In the genomic region with DNA sequence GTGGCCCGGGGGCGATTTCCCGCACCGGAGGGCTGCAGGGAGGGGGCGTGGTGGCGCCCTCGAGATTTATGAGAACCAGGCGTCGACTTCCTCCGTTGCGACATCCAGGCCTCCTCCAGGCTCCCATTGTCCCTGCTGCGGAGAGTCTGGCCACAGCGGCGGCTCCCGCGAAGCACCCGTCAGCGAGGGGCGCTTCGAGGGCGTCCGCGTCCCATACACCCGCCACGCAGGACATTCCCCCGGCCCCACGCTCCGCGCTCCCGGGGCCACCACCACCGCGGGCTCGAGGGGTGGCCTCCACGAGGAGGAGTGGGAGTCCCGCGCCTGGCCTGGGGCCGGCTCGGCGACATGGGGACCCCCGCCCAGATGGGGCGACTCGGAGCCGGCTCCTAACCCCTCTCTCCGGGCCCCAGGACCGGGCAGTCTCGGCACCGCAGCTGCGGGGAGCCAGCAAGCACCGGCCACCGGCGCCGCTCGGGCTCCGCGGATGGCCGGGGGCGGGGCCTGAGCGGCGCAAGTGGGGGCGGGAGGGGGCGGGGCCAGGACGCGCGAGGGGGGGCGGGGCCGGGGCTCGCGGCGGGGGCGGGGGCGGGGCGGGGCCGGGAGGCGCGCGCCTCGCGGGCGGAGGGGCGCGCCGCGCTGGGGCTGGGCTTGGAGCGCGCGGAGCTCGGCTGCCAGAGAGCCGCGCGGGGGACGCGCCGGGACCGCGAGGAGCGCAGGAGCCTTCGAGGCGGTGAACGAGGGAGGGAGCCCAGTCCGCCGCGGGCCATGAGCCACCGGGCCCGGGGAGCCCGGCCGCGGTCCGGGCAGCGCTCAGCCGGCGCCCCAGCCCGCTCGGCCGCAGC, we compare ENCODE assay signal across 8 cellular contexts. TPM values are rescaled to one million over a fixed set of nuclear protein-coding genes. Genes with fewer than 3 reads are reported as not detected.
DNase-seq lines count a peak whose midpoint lies in the region; ATAC-seq and TF ChIP-seq lines count a peak whose summit lies in the region.

A gene (plus strand): TSS at position 632 of the 845 bp plus-strand sequence. CDS start 13,683 bp downstream, outside the sequence.

- peaks cover 0 to 15% of the 10 kb centered on the region in 2 donors for H3K4me1 Mint-ChIP-seq in natural killer cell treated with Interleukin-12 subunit alpha and Interleukin-12 subunit beta and Interleukin-15 and Interleukin-18, amount 100 ng/mL, for 72 hours (ENCODE audit: low read depth in 2 of 2)

- no peak within 1 kb of the TSS for H3K27ac Mint-ChIP-seq in natural killer cell treated with Interleukin-12 subunit alpha and Interleukin-12 subunit beta and Interleukin-15 and Interleukin-18, amount 100 ng/mL, for 72 hours

- H3K4me3 Mint-ChIP-seq in natural killer cell treated with Interleukin-12 subunit alpha and Interleukin-12 subunit beta and Interleukin-15 and Interleukin-18, amount 100 ng/mL, for 72 hours, result peak within 1 kb of the TSS; percentile 74

- TF ChIP-seq CTCF in foreskin fibroblast (IDR thresholded peaks at IDR 0.05; ENCODE audit: low read depth, low read length), result no peak
- no peak for TF ChIP-seq CTCF in upper lobe of right lung (IDR thresholded peaks at IDR 0.05)

- H3K9me3 ChIP-seq in upper lobe of right lung, result no peaks in the 10 kb centered on the region

- H3K36me3 ChIP-seq in upper lobe of right lung, result no peaks in the 10 kb centered on the region

- in situ Hi-C loops in G401 (cut with HindIII; ENCODE audit: low sequenced_read_pairs), result no loop called here

- peaks cover 22% of the 10 kb centered on the region for H3K4me1 ChIP-seq in upper lobe of right lung

- intact Hi-C loops in upper lobe of right lung (cut with DNase I), result no loop called here

- H3K9me3 Mint-ChIP-seq in natural killer cell treated with Interleukin-12 subunit alpha and Interleukin-12 subunit beta and Interleukin-15 and Interleukin-18, amount 100 ng/mL, for 72 hours, result no peaks in the 10 kb centered on the region

- H3K36me3 Mint-ChIP-seq in natural killer cell treated with Interleukin-12 subunit alpha and Interleukin-12 subunit beta and Interleukin-15 and Interleukin-18, amount 100 ng/mL, for 72 hours, result no peaks in the 10 kb centered on the region

- H3K27ac ChIP-seq in upper lobe of right lung, result peak within 1 kb of the TSS; percentile 96

- DNase-seq in G401 (ENCODE audit: low spot score) (peak; percentile 60), NOMO-1 treated with DMSO at 0.1 percent for 48 hours (lab: John Stamatoyannopoulos, UW; ENCODE audit: unreplicated experiment) (peak; percentile 91), foreskin fibroblast (peak; percentile 51 to 82), upper lobe of right lung (peak; percentile 91)
- peak; percentile 27 for DNase-seq in activated T-helper 9 cell treated with anti-CD3 and anti-CD28 coated beads, Interleukin-2, amount 50 U/mL, for 16 hours (ENCODE audit: low read depth)
- DNase-seq in natural killer cell treated with Interleukin-12 subunit alpha and Interleukin-12 subunit beta and Interleukin-15 and Interleukin-18, amount 100 ng/mL, for 72 hours (ENCODE audit: low spot score), result peak; percentile 76

- ATAC-seq in HG02763 (IDR thresholded peaks at IDR 0.05; ENCODE audit: unreplicated experiment), result peak; percentile 19
- peak; percentile 77 to 85 for ATAC-seq in natural killer cell treated with Interleukin-12 subunit alpha and Interleukin-12 subunit beta and Interleukin-15 and Interleukin-18, amount 100 ng/mL, for 72 hours
- peak; percentile 76 for ATAC-seq in upper lobe of right lung
- no peak for ATAC-seq in HG02571 (IDR thresholded peaks at IDR 0.05; ENCODE audit: unreplicated experiment)

- H3K4me3 ChIP-seq in foreskin fibroblast (ENCODE audit: low read depth in 1 of 2, low read length in 2 of 2) (peak within 1 kb of the TSS; percentile 63 to 75), upper lobe of right lung (peak within 1 kb of the TSS; percentile 81)

- H3K27me3 ChIP-seq in upper lobe of right lung, result no peaks in the 10 kb centered on the region

- peaks cover 0 to 2% of the 10 kb centered on the region in 2 donors for H3K27me3 Mint-ChIP-seq in natural killer cell treated with Interleukin-12 subunit alpha and Interleukin-12 subunit beta and Interleukin-15 and Interleukin-18, amount 100 ng/mL, for 72 hours

RNA-seq across cellular contexts. Expression of the gene that starts here (rescaled TPM):
- 31.6 and 43.6 TPM in 2 replicates for total RNA-seq in G401 (2014; rRNA removed; shearing (Covaris generic))
- 1 to 10 TPM; 2.4 to 4.9 TPM for total RNA-seq in natural killer cell treated with Interleukin-12 subunit alpha and Interleukin-12 subunit beta and Interleukin-15 and Interleukin-18, amount 100 ng/mL, for 72 hours
- total RNA-seq in upper lobe of right lung, result 13.2 TPM

Comparison
In these comparisons a context has a peak if more than half of its experiments do, and no peak if none do; other contexts are left out.
1. DNase-seq: peak in every context shown above with its lines; median percentile 91 in NOMO-1 treated with DMSO at 0.1 percent for 48 hours; 91 in upper lobe of right lung; 76 in natural killer cell treated with Interleukin-12 subunit alpha and Interleukin-12 subunit beta and Interleukin-15 and Interleukin-18, amount 100 ng/mL, for 72 hours; 66 in foreskin fibroblast; 60 in G401; 27 in activated T-helper 9 cell treated with anti-CD3 and anti-CD28 coated beads, Interleukin-2, amount 50 U/mL, for 16 hours.